ENCODE assay signal across 1 cellular context in the genomic region with DNA sequence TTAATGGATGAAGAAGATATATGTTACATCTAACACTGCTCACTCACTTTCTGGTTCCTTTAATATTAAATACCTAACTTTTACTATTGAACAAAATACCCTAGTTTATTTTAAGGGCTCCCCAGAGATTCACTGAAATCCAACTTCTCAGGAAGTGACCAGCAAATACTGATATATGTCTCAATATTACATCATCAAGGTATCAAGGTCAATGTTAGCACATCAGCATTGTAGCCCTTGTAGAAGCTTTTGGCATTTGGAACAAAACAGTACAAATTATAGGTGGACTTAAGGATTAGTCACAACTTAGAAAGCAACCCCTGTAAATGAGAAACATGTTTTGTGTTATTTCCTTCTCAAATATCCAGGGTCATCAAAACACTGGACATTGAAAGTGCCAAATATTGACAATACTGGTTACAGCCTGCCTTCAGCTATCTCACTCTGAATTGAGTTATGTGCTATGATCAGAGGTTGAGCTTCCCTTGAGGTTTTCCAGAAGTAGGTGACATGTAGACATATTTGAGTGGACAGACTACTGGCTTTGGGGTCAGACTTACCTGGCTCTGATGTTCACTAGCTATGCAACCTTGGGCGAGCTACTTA.
TF ChIP-seq lines count a peak whose summit lies in the region.

No MANE protein-coding gene starts in this region.

TF ChIP-seq in HepG2, 621 proteins besides CTCF, POLR2A, EP300 and RAD21 (continues in another document):
- TF ChIP-seq, protein P1, sequence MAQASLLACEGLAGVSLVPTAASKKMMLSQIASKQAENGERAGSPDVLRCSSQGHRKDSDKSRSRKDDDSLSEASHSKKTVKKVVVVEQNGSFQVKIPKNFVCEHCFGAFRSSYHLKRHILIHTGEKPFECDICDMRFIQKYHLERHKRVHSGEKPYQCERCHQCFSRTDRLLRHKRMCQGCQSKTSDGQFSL (CRISPR knock-in tag; IDR thresholded peaks at IDR 0.05) = no peak
- TF ChIP-seq SP1 (IDR thresholded peaks at IDR 0.05) (no peak), SP1 (CRISPR knock-in tag; IDR thresholded peaks at IDR 0.05) (no peak), FOXP1 (IDR thresholded peaks at IDR 0.05) (no peak), FOXP1 (CRISPR knock-in tag; IDR thresholded peaks at IDR 0.05) (0 out of 2 replicates have a peak, but pooled peaks have one; percentile 24), ELF3 (CRISPR knock-in tag; IDR thresholded peaks at IDR 0.05) (peak; percentile 20; the same call in 1 of the 2 replicates), HDAC2 (CRISPR knock-in tag; IDR thresholded peaks at IDR 0.05) (no peak), ZSCAN12 (CRISPR knock-in tag; IDR thresholded peaks at IDR 0.05) (no peak), SIX4 (CRISPR knock-in tag; IDR thresholded peaks at IDR 0.05) (no peak), ISL2 (CRISPR knock-in tag; IDR thresholded peaks at IDR 0.05) (no peak), CBX2 (IDR thresholded peaks at IDR 0.05; ENCODE audit: low read depth, low read length) (no peak), CBX2 (CRISPR knock-in tag; IDR thresholded peaks at IDR 0.05; ENCODE audit: low read depth) (no peak), TBX3 (IDR thresholded peaks at IDR 0.05; ENCODE audit: borderline replicate concordance) (no peak), ZFYVE20 (CRISPR knock-in tag; IDR thresholded peaks at IDR 0.05; ENCODE audit: borderline replicate concordance, low read depth) (no peak), ZFP1 (CRISPR knock-in tag; IDR thresholded peaks at IDR 0.05) (no peak), CEBPG (CRISPR knock-in tag; IDR thresholded peaks at IDR 0.05) (peak; percentile 31; the same call in 1 of the 2 replicates), KAT7 (CRISPR knock-in tag; IDR thresholded peaks at IDR 0.05; ENCODE audit: borderline replicate concordance) (no peak), ZNF549 (CRISPR knock-in tag; IDR thresholded peaks at IDR 0.05) (no peak), NAIF1 (CRISPR knock-in tag; IDR thresholded peaks at IDR 0.05; ENCODE audit: borderline replicate concordance) (no peak), PLRG1 (conservative IDR thresholded peaks at IDR 0.05) (no peak), ZNF143 (CRISPR knock-in tag; IDR thresholded peaks at IDR 0.05) (no peak), TRAFD1 (CRISPR knock-in tag; IDR thresholded peaks at IDR 0.05; ENCODE audit: borderline replicate concordance) (no peak), ZNF776 (CRISPR knock-in tag; IDR thresholded peaks at IDR 0.05) (no peak), TOE1 (CRISPR knock-in tag; IDR thresholded peaks at IDR 0.05) (no peak), ZNF362 (CRISPR knock-in tag; IDR thresholded peaks at IDR 0.05; ENCODE audit: borderline replicate concordance) (no peak), ARNTL (CRISPR knock-in tag; IDR thresholded peaks at IDR 0.05) (no peak), ZNF674 (CRISPR knock-in tag; IDR thresholded peaks at IDR 0.05; ENCODE audit: low read depth) (no peak), TP53 (CRISPR knock-in tag; conservative IDR thresholded peaks at IDR 0.05) (no peak), SOX6 (IDR thresholded peaks at IDR 0.05) (no peak), SOX6 (CRISPR knock-in tag; IDR thresholded peaks at IDR 0.05) (peak; percentile 37; the same call in 1 of the 2 replicates), FOXA3 (CRISPR knock-in tag; IDR thresholded peaks at IDR 0.05) (0 out of 2 replicates have a peak, but pooled peaks have one; percentile 40), ESRRA (CRISPR knock-in tag; IDR thresholded peaks at IDR 0.05; ENCODE audit: low read depth) (no peak), ZNF160 (CRISPR knock-in tag; IDR thresholded peaks at IDR 0.05) (no peak), ZKSCAN8 (CRISPR knock-in tag; IDR thresholded peaks at IDR 0.05; ENCODE audit: borderline replicate concordance) (no peak), KDM5A (IDR thresholded peaks at IDR 0.05; ENCODE audit: borderline replicate concordance, low read length) (no peak), ELF4 (CRISPR knock-in tag; IDR thresholded peaks at IDR 0.05; ENCODE audit: borderline replicate concordance) (no peak), ZNF800 (CRISPR knock-in tag; IDR thresholded peaks at IDR 0.05) (no peak), CEBPB (IDR thresholded peaks at IDR 0.05; ENCODE audit: borderline replicate concordance, low read depth, low read length) (peak; percentile 77), SP140L (CRISPR knock-in tag; IDR thresholded peaks at IDR 0.05; ENCODE audit: borderline replicate concordance) (no peak), SMYD3 (CRISPR knock-in tag; IDR thresholded peaks at IDR 0.05) (no peak), ZNF788 (CRISPR knock-in tag; IDR thresholded peaks at IDR 0.05; ENCODE audit: borderline replicate concordance) (no peak), ZHX1 (CRISPR knock-in tag; IDR thresholded peaks at IDR 0.05; ENCODE audit: low read depth) (no peak), NFYB (CRISPR knock-in tag; IDR thresholded peaks at IDR 0.05) (no peak)
- TF ChIP-seq, protein P2, sequence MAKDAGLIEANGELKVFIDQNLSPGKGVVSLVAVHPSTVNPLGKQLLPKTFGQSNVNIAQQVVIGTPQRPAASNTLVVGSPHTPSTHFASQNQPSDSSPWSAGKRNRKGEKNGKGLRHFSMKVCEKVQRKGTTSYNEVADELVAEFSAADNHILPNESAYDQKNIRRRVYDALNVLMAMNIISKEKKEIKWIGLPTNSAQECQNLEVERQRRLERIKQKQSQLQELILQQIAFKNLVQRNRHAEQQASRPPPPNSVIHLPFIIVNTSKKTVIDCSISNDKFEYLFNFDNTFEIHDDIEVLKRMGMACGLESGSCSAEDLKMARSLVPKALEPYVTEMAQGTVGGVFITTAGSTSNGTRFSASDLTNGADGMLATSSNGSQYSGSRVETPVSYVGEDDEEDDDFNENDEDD (CRISPR knock-in tag; IDR thresholded peaks at IDR 0.05; ENCODE audit: borderline replicate concordance) = no peak
- TF ChIP-seq, protein P3, sequence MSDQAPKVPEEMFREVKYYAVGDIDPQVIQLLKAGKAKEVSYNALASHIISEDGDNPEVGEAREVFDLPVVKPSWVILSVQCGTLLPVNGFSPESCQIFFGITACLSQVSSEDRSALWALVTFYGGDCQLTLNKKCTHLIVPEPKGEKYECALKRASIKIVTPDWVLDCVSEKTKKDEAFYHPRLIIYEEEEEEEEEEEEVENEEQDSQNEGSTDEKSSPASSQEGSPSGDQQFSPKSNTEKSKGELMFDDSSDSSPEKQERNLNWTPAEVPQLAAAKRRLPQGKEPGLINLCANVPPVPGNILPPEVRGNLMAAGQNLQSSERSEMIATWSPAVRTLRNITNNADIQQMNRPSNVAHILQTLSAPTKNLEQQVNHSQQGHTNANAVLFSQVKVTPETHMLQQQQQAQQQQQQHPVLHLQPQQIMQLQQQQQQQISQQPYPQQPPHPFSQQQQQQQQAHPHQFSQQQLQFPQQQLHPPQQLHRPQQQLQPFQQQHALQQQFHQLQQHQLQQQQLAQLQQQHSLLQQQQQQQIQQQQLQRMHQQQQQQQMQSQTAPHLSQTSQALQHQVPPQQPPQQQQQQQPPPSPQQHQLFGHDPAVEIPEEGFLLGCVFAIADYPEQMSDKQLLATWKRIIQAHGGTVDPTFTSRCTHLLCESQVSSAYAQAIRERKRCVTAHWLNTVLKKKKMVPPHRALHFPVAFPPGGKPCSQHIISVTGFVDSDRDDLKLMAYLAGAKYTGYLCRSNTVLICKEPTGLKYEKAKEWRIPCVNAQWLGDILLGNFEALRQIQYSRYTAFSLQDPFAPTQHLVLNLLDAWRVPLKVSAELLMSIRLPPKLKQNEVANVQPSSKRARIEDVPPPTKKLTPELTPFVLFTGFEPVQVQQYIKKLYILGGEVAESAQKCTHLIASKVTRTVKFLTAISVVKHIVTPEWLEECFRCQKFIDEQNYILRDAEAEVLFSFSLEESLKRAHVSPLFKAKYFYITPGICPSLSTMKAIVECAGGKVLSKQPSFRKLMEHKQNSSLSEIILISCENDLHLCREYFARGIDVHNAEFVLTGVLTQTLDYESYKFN (CRISPR knock-in tag; conservative IDR thresholded peaks at IDR 0.05) = 0 out of 2 replicates have a peak, but pooled peaks have one; percentile 13
- TF ChIP-seq, protein P4, sequence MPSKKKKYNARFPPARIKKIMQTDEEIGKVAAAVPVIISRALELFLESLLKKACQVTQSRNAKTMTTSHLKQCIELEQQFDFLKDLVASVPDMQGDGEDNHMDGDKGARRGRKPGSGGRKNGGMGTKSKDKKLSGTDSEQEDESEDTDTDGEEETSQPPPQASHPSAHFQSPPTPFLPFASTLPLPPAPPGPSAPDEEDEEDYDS (CRISPR knock-in tag; IDR thresholded peaks at IDR 0.05) = no peak
- TF ChIP-seq, protein P5, sequence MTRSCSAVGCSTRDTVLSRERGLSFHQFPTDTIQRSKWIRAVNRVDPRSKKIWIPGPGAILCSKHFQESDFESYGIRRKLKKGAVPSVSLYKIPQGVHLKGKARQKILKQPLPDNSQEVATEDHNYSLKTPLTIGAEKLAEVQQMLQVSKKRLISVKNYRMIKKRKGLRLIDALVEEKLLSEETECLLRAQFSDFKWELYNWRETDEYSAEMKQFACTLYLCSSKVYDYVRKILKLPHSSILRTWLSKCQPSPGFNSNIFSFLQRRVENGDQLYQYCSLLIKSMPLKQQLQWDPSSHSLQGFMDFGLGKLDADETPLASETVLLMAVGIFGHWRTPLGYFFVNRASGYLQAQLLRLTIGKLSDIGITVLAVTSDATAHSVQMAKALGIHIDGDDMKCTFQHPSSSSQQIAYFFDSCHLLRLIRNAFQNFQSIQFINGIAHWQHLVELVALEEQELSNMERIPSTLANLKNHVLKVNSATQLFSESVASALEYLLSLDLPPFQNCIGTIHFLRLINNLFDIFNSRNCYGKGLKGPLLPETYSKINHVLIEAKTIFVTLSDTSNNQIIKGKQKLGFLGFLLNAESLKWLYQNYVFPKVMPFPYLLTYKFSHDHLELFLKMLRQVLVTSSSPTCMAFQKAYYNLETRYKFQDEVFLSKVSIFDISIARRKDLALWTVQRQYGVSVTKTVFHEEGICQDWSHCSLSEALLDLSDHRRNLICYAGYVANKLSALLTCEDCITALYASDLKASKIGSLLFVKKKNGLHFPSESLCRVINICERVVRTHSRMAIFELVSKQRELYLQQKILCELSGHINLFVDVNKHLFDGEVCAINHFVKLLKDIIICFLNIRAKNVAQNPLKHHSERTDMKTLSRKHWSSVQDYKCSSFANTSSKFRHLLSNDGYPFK (CRISPR knock-in tag; IDR thresholded peaks at IDR 0.05; ENCODE audit: borderline replicate concordance) = no peak
- TF ChIP-seq, protein P6, sequence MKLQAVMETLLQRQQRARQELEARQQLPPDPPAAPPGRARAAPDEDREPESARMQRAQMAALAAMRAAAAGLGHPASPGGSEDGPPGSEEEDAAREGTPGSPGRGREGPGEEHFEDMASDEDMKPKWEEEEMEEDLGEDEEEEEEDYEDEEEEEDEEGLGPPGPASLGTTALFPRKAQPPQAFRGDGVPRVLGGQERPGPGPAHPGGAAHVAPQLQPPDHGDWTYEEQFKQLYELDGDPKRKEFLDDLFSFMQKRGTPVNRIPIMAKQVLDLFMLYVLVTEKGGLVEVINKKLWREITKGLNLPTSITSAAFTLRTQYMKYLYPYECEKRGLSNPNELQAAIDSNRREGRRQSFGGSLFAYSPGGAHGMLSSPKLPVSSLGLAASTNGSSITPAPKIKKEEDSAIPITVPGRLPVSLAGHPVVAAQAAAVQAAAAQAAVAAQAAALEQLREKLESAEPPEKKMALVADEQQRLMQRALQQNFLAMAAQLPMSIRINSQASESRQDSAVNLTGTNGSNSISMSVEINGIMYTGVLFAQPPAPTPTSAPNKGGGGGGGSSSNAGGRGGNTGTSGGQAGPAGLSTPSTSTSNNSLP (IDR thresholded peaks at IDR 0.05; ENCODE audit: low read depth, low read length) = peak; percentile 58
